ENCODE assay signal across 10 cellular contexts in genomic region chr7:27204851-27205322, GRCh38. TPM values are rescaled to one million over a fixed set of nuclear protein-coding genes. Genes with fewer than 3 reads are reported as not detected.
DNase-seq lines count a peak whose midpoint lies in the region; ATAC-seq, FAIRE-seq and TF ChIP-seq lines count a peak whose summit lies in the region.
"Had no signal": no experiment of that assay in that cellular context is flagged by ENCODE, and none has a peak within 500 bp of the region (broad histone marks: within the 10 kb centered on the region; RNA-seq: fewer than 3 reads in every experiment).

No MANE protein-coding gene starts in this region.

- H3K4me2 ChIP-seq in astrocyte (ENCODE audit: low read length): peak overlapping the region; percentile 47

- no peak overlapping the region for H3K4me3 ChIP-seq in astrocyte (ENCODE audit: insufficient read depth, low read depth, low read length)
- peak overlapping the region; percentile 41 for H3K4me3 ChIP-seq in urinary bladder (ENCODE audit: low read depth, low read length)

- H3K9me3 ChIP-seq in astrocyte (ENCODE audit: insufficient read depth, low read depth, low read length): peaks cover 5% of the 10 kb centered on the region

- 2% methylated on average over 41 of the region's 41 CpGs for WGBS in urinary bladder

- no peak for TF ChIP-seq CTCF in astrocyte (IDR thresholded peaks at IDR 0.05; ENCODE audit: insufficient read depth, low read depth, low read length)

- no peak overlapping the region for H3K9ac ChIP-seq in astrocyte (ENCODE audit: low read length)

- H3K27ac ChIP-seq in astrocyte (ENCODE audit: low read depth, low read length): no peak overlapping the region
- peak overlapping the region; percentile 91 for H3K27ac ChIP-seq in urinary bladder (ENCODE audit: low read depth)

- H3K4me3 Mint-ChIP-seq in astrocyte (ENCODE audit: unreplicated experiment): peak overlapping the region; percentile 34

- H3K27me3 ChIP-seq in astrocyte (ENCODE audit: insufficient read depth, low read length): peaks cover 100% of the 10 kb centered on the region

- peaks cover 94% of the 10 kb centered on the region for H3K27me3 Mint-ChIP-seq in astrocyte (ENCODE audit: low read depth, unreplicated experiment)

- DNase-seq in cardiac septum (ENCODE audit: low spot score) (peak; percentile 60), Right ventricle myocardium superior (no peak), astrocyte (ENCODE audit: low read depth) (no peak), myocyte (ENCODE audit: low read depth) (peak; percentile 50), NCI-H82 treated with DMSO at 0.1 percent for 48 hours (lab: John Stamatoyannopoulos, UW; ENCODE audit: unreplicated experiment) (no peak), NCI-H2081 (lab: John Stamatoyannopoulos, UW) (no peak)
- no peak for DNase-seq in activated naive CD4-positive, alpha-beta T cell treated with Interleukin-2 at 50 U/mL for 16 hours
- DNase-seq: NCI-H524 treated with DMSO at 0.1 percent for 48 hours had no signal

- H3K4me1 ChIP-seq in astrocyte (ENCODE audit: insufficient read depth, low read length): peaks cover 10% of the 10 kb centered on the region
- H3K4me1 ChIP-seq in urinary bladder (ENCODE audit: insufficient read depth): no peaks in the 10 kb centered on the region

- FAIRE-seq in astrocyte (lab: Jason Lieb, UNC): no peak

- no peaks in the 10 kb centered on the region for H3K79me2 ChIP-seq in astrocyte (ENCODE audit: insufficient read depth, low read length)

- ATAC-seq in Right ventricle myocardium superior (ENCODE audit: poor library complexity): no peak

- H4K20me1 ChIP-seq in astrocyte (ENCODE audit: insufficient read depth, low read length): peaks cover 37% of the 10 kb centered on the region

- H3K9me3 Mint-ChIP-seq in astrocyte (ENCODE audit: unreplicated experiment): peaks cover 16% of the 10 kb centered on the region

- no peaks in the 10 kb centered on the region for H3K36me3 Mint-ChIP-seq in astrocyte (ENCODE audit: low read depth, unreplicated experiment)

- no peaks in the 10 kb centered on the region for H3K4me1 Mint-ChIP-seq in astrocyte (ENCODE audit: low read depth, unreplicated experiment)

- H3K27ac Mint-ChIP-seq in astrocyte (ENCODE audit: unreplicated experiment): no peak overlapping the region

- H3K36me3 ChIP-seq in astrocyte (ENCODE audit: insufficient read depth, low read length) (no peaks in the 10 kb centered on the region), urinary bladder (ENCODE audit: insufficient read depth) (no peaks in the 10 kb centered on the region)

- intact Hi-C loops in cardiac septum (cut with DNase I) (no loop called here), Right ventricle myocardium superior (cut with DNase I) (loop anchor here (10.0 kb wide), 2 partner anchors 380 to 720 kb away; no protein-coding TSS in a partner anchor)

- H2AFZ ChIP-seq in astrocyte (ENCODE audit: low read depth, low read length): no peak overlapping the region

RNA-seq across cellular contexts. Expression of gene HOXA13, which starts 5.0 kb away (rescaled TPM):
- total RNA-seq in cardiac septum: not detected
- not detected for total RNA-seq in Right ventricle myocardium superior
- not detected in 2 replicates for total RNA-seq in astrocyte
- total RNA-seq in myocyte: 0.13 and 0.26 TPM in 2 replicates
- polyA plus RNA-seq in myocyte (2012): 0.33 TPM
- total RNA-seq in urinary bladder: 43.2 TPM
- 24.4 TPM for polyA plus RNA-seq in urinary bladder

RNA-seq across cellular contexts. Expression of gene HOXA11, which starts 19.9 kb away (rescaled TPM):
- not detected for total RNA-seq in cardiac septum
- not detected for total RNA-seq in Right ventricle myocardium superior
- not detected in 2 replicates for total RNA-seq in astrocyte
- 1.7 TPM in 2 replicates for total RNA-seq in myocyte
- 0.96 TPM for polyA plus RNA-seq in myocyte (2012)
- 9.3 TPM for total RNA-seq in urinary bladder
- 39.1 TPM for polyA plus RNA-seq in urinary bladder
- total RNA-seq: HT1080 had no signal

RNA-seq across cellular contexts. Expression of gene HOXA10, which starts 30.8 kb away (rescaled TPM):
- total RNA-seq in cardiac septum (not detected), Right ventricle myocardium superior (not detected), astrocyte (not detected in 2 replicates), myocyte (14.6 and 15.1 TPM in 2 replicates), urinary bladder (23.2 TPM)
- polyA plus RNA-seq in myocyte (2012): 10.1 TPM
- 44.9 TPM for polyA plus RNA-seq in urinary bladder

RNA-seq across cellular contexts. Expression of gene EVX1, which starts 37.7 kb away (rescaled TPM):
- total RNA-seq in cardiac septum (not detected), Right ventricle myocardium superior (not detected), astrocyte (not detected in 2 replicates), myocyte (not detected in 2 replicates), urinary bladder (1.1 TPM)
- polyA plus RNA-seq in myocyte (2012): not detected
- 2.0 TPM for polyA plus RNA-seq in urinary bladder
- total RNA-seq: HT1080 had no signal

RNA-seq across cellular contexts. Expression of gene HOXA9, which starts 39.5 kb away (rescaled TPM):
- total RNA-seq in cardiac septum (not detected), Right ventricle myocardium superior (not detected), astrocyte (not detected in 2 replicates), myocyte (9.1 and 13.0 TPM in 2 replicates), urinary bladder (19.8 TPM)
- polyA plus RNA-seq in myocyte (2012): 1.7 TPM
- 20.5 TPM for polyA plus RNA-seq in urinary bladder

Comparison
In these comparisons a context has a peak if more than half of its experiments do, and no peak if none do; other contexts are left out.
1. DNase-seq: peak in cardiac septum (single experiment) and myocyte (single experiment); none in Right ventricle myocardium superior (single experiment), astrocyte (single experiment), NCI-H82 treated with DMSO at 0.1 percent for 48 hours (single experiment), activated naive CD4-positive, alpha-beta T cell treated with Interleukin-2 at 50 U/mL for 16 hours (single experiment) and NCI-H2081 (0 of 2).
2. RNA of gene HOXA13, which starts 5.0 kb away (total RNA-seq): 43.2 TPM in urinary bladder (single experiment); 0.13 to 0.26 TPM in myocyte, not detected in cardiac septum (single experiment), not detected in Right ventricle myocardium superior (single experiment) and not detected in astrocyte; every median in the first group is over 10 times any median in the second.
3. RNA of gene HOXA10, which starts 30.8 kb away (total RNA-seq): 23.2 TPM in urinary bladder (single experiment) and 14.6 to 15.1 TPM in myocyte; not detected in cardiac septum (single experiment), not detected in Right ventricle myocardium superior (single experiment) and not detected in astrocyte; every median in the first group is over 10 times any median in the second.